11 cellular contexts compared by ENCODE assay signal in the genomic region with DNA sequence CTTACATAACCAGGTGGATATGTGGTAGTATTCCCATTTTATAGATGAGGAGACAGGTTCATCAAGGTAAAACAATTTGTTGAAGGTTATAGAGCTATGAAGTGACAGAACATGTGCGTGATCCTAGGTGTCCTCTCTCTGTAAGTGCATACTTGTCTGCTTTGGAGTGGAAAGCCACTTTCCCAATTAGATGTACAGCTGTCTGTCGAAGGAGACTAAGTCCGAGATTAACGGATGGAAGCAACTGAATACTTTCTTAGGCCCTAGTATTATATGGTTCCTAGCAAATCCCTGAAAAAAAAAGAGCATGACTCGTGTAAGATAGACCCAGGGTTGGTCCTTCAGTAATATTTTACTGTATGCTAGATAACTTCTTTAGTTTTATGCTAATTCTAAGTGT. TPM values are rescaled to one million over a fixed set of nuclear protein-coding genes. Genes with fewer than 3 reads are reported as not detected.
DNase-seq lines count a peak whose midpoint lies in the region; ATAC-seq and TF ChIP-seq lines count a peak whose summit lies in the region.
"Had no signal": no experiment of that assay in that cellular context is flagged by ENCODE, and none has a peak within 500 bp of the region (broad histone marks: within the 10 kb centered on the region; RNA-seq: fewer than 3 reads in every experiment).

No MANE protein-coding gene starts in this region.

- peak overlapping the region; percentile 62; the same call in 1 of the 2 replicates for H3K4me2 ChIP-seq in GM23338

- peaks cover 35 to 43% of the 10 kb centered on the region in 2 donors for H3K36me3 Mint-ChIP-seq in CD14-positive monocyte
- H3K36me3 Mint-ChIP-seq in GM23338 (ENCODE audit: low read depth) = peaks cover 3% of the 10 kb centered on the region
- H3K36me3 Mint-ChIP-seq in nephron (ENCODE audit: low read depth) = peaks cover 4% of the 10 kb centered on the region

- H3K27me3 Mint-ChIP-seq in CD14-positive monocyte (ENCODE audit: low read depth in 3 of 3) (no peaks in the 10 kb centered on the region), GM23338 (ENCODE audit: insufficient read depth, low read depth, poor library complexity) (peaks cover 3% of the 10 kb centered on the region), nephron (ENCODE audit: low read depth) (no peaks in the 10 kb centered on the region)

- H3K4me1 ChIP-seq in GM23338 (ENCODE audit: insufficient read depth) (peaks cover 50% of the 10 kb centered on the region), ascending aorta (peaks cover 21 to 37% of the 10 kb centered on the region in 2 donors)

- peaks cover 72% of the 10 kb centered on the region for H3K79me2 ChIP-seq in GM23338 (replicated peaks; ENCODE audit: insufficient read depth)

- 0 out of 2 replicates have a peak, but pooled peaks cover 7% of the 10 kb centered on the region for H3F3A ChIP-seq in GM23338 (replicated peaks; ENCODE audit: low read depth)

- H3K27me3 ChIP-seq in GM23338 (ENCODE audit: insufficient read depth) (no peaks in the 10 kb centered on the region), ascending aorta (no peaks in the 10 kb centered on the region)

- H3K27ac ChIP-seq in GM23338 (ENCODE audit: low read depth) = peak overlapping the region; percentile 37; the same call in 1 of the 2 replicates
- H3K27ac ChIP-seq in ascending aorta = peak overlapping the region; percentile 88 to 90

- no peaks in the 10 kb centered on the region for H3K9me3 Mint-ChIP-seq in CD14-positive monocyte
- no peaks in the 10 kb centered on the region for H3K9me3 Mint-ChIP-seq in GM23338
- H3K9me3 Mint-ChIP-seq in nephron = no peaks in the 10 kb centered on the region

- H2AFZ ChIP-seq in GM23338 = no peak overlapping the region

- H3K9me3 ChIP-seq in ascending aorta = no peaks in the 10 kb centered on the region

- H3K4me1 Mint-ChIP-seq in CD14-positive monocyte = peaks cover 66% of the 10 kb centered on the region
- peaks cover 49% of the 10 kb centered on the region for H3K4me1 Mint-ChIP-seq in GM23338
- H3K4me1 Mint-ChIP-seq in nephron = peaks cover 65% of the 10 kb centered on the region

- no peak for ATAC-seq in GM23338
- ATAC-seq in HG03135 (IDR thresholded peaks at IDR 0.05; ENCODE audit: unreplicated experiment) = no peak
- ATAC-seq in HG03520 (IDR thresholded peaks at IDR 0.05; ENCODE audit: unreplicated experiment) = no peak

- H3K27ac Mint-ChIP-seq in CD14-positive monocyte (peak overlapping the region in 5 of 7 donors; percentile 19 to 46 (median 32)), GM23338 (no peak overlapping the region; the same call in 1 of the 2 replicates), nephron (peak overlapping the region in 2 of 3 experiments; percentile 4 to 47)

- H3K9me2 ChIP-seq in GM23338 (ENCODE audit: insufficient read depth) = no peaks in the 10 kb centered on the region

- intact Hi-C loops in CD14-positive monocyte (cut with micrococcal nuclease) = no loop called here
- intact Hi-C loops in ascending aorta (cut with DNase I) = loop anchor here (5.0 kb wide), 2 partner anchors 36 to 66 kb away; no protein-coding TSS in a partner anchor

- H3K36me3 ChIP-seq in GM23338 (ENCODE audit: insufficient read depth) = no peaks in the 10 kb centered on the region
- H3K36me3 ChIP-seq in ascending aorta = no peaks in the 10 kb centered on the region

- TF ChIP-seq CTCF in CD14-positive monocyte (IDR thresholded peaks at IDR 0.05) (no peak), GM23338 (conservative IDR thresholded peaks at IDR 0.05; ENCODE audit: low read depth in 2 of 2) (no peak), ascending aorta (IDR thresholded peaks at IDR 0.05) (no peak), nephron (IDR thresholded peaks at IDR 0.05; ENCODE audit: unreplicated experiment in 3 of 3) (no peak)

- DNase-seq in CD14-positive monocyte (ENCODE audit: low spot score) (no peak), GM23338 (ENCODE audit: low spot score) (no peak), ascending aorta (ENCODE audit: low spot score in 2 of 2) (no peak), superior temporal gyrus (ENCODE audit: extremely low spot score) (no peak), NAMALWA (ENCODE audit: low spot score) (no peak)
- DNase-seq: activated CD4-positive, alpha-beta T cell treated with anti-CD3 and anti-CD28 coated beads, Interleukin-2, amount 50 U/mL, for 48 hours; cerebellar nuclear complex; hippocampal formation had no signal

- 0 out of 2 replicates have a peak, but pooled peaks cover 4% of the 10 kb centered on the region for H4K20me1 ChIP-seq in GM23338 (replicated peaks; ENCODE audit: insufficient read depth)

- no peak overlapping the region for H3K4me3 ChIP-seq in GM23338
- no peak overlapping the region for H3K4me3 ChIP-seq in ascending aorta

- H3K4me3 Mint-ChIP-seq in CD14-positive monocyte = no peak overlapping the region
- H3K4me3 Mint-ChIP-seq in GM23338 = no peak overlapping the region
- H3K4me3 Mint-ChIP-seq in nephron = no peak overlapping the region

TF ChIP-seq in GM23338, 12 proteins besides CTCF, POLR2A, EP300 and RAD21:
- TF ChIP-seq REST (IDR thresholded peaks at IDR 0.05; ENCODE audit: unreplicated experiment) = no peak
- TF ChIP-seq ZNF114 (CRISPR knock-in tag; IDR thresholded peaks at IDR 0.05) = no peak
- TF ChIP-seq STAT1 (IDR thresholded peaks at IDR 0.05; ENCODE audit: unreplicated experiment) = no peak
- no peak for TF ChIP-seq EZH2 (IDR thresholded peaks at IDR 0.05; ENCODE audit: low read depth, unreplicated experiment)
- no peak for TF ChIP-seq EZH2phosphoT487 (IDR thresholded peaks at IDR 0.05; ENCODE audit: unreplicated experiment)
- no peak for TF ChIP-seq JUNB (IDR thresholded peaks at IDR 0.05; ENCODE audit: unreplicated experiment)
- TF ChIP-seq, protein P1, sequence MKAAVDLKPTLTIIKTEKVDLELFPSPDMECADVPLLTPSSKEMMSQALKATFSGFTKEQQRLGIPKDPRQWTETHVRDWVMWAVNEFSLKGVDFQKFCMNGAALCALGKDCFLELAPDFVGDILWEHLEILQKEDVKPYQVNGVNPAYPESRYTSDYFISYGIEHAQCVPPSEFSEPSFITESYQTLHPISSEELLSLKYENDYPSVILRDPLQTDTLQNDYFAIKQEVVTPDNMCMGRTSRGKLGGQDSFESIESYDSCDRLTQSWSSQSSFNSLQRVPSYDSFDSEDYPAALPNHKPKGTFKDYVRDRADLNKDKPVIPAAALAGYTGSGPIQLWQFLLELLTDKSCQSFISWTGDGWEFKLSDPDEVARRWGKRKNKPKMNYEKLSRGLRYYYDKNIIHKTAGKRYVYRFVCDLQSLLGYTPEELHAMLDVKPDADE (IDR thresholded peaks at IDR 0.05) = no peak
- no peak for TF ChIP-seq NANOG (IDR thresholded peaks at IDR 0.05; ENCODE audit: borderline replicate concordance)
- no peak for TF ChIP-seq POLR2AphosphoS5 (IDR thresholded peaks at IDR 0.05; ENCODE audit: low read depth)

RNA-seq across cellular contexts. Expression of gene TMEM131L, which starts 19.7 kb away (rescaled TPM):
- 10 to 100 TPM; 11.2 to 26.0 TPM for polyA plus RNA-seq in CD14-positive monocyte
- total RNA-seq in GM23338 (2014; rRNA removed; shearing (Covaris generic)) = 32.2 and 35.0 TPM in 2 replicates
- 11.1 TPM in 2 replicates for polyA plus RNA-seq in GM23338 (2016; fragmentation: Nextera tagmentation; extraction: Ambion mirVana)
- 6.9 TPM for total RNA-seq in ascending aorta
